Comparison of ENCODE assay signal across 8 cellular contexts in the genomic region with DNA sequence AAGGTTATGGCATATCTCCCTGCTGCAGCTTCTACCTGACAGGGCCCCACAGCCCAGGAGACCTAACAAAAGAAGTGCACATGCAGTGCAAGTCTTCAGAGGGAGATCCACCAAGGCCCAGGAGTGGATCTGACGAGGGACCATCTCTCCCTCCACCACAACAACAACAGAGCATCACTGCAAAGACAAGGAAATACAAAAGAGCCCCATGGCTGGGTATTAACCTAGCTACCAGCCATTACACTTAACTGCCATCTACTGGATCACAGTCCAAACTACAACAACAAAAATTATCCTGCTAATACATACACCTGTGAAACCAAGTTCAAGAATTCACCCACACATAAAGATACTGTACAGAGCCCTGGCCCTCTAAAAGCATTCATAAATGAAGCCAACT.
A peak's percentile ranks its signal among the peaks of the same experiment; 100 is the strongest.
DNase-seq lines count a peak whose midpoint lies in the region; ATAC-seq, FAIRE-seq and TF ChIP-seq lines count a peak whose summit lies in the region.

No MANE protein-coding gene starts in this region.

- H3K27ac Mint-ChIP-seq in activated CD4-positive, alpha-beta T cell treated with anti-CD3 and anti-CD28 coated beads, Interleukin-2, amount 10 ng/mL, durations not matched to agents 24 days and 14 days = no peak overlapping the region

- H3K9ac ChIP-seq in smooth muscle cell (ENCODE audit: low read depth) = no peak overlapping the region

- H3K4me3 Mint-ChIP-seq in activated CD4-positive, alpha-beta T cell treated with anti-CD3 and anti-CD28 coated beads, Interleukin-2, amount 10 ng/mL, durations not matched to agents 24 days and 14 days = no peak overlapping the region

- FAIRE-seq in bronchial epithelial cell (lab: Jason Lieb, UNC) = no peak

- H3K27ac ChIP-seq in left ventricle myocardium inferior (replicated peaks) = no peak overlapping the region
- no peak overlapping the region for H3K27ac ChIP-seq in heart right ventricle
- H3K27ac ChIP-seq in smooth muscle cell (ENCODE audit: low read depth) = no peak overlapping the region

- no peaks in the 10 kb centered on the region for H3K9me3 Mint-ChIP-seq in activated CD4-positive, alpha-beta T cell treated with anti-CD3 and anti-CD28 coated beads, Interleukin-2, amount 10 ng/mL, durations not matched to agents 24 days and 14 days

- H4K20me1 ChIP-seq in smooth muscle cell (ENCODE audit: low read depth) = no peaks in the 10 kb centered on the region

- no peaks in the 10 kb centered on the region for H3K36me3 ChIP-seq in left ventricle myocardium inferior
- no peaks in the 10 kb centered on the region for H3K36me3 ChIP-seq in heart right ventricle
- H3K36me3 ChIP-seq in bronchial epithelial cell (ENCODE audit: control insufficient read depth, insufficient read depth, low read length) = no peaks in the 10 kb centered on the region
- no peaks in the 10 kb centered on the region for H3K36me3 ChIP-seq in smooth muscle cell (ENCODE audit: low read depth)

- no peaks in the 10 kb centered on the region for H3F3A ChIP-seq in smooth muscle cell (ENCODE audit: low read depth)

- H3K4me3 ChIP-seq in left ventricle myocardium inferior (no peak overlapping the region), heart right ventricle (no peak overlapping the region), bronchial epithelial cell (ENCODE audit: low read depth, low read length) (no peak overlapping the region), smooth muscle cell (no peak overlapping the region)

- H3K36me3 Mint-ChIP-seq in activated CD4-positive, alpha-beta T cell treated with anti-CD3 and anti-CD28 coated beads, Interleukin-2, amount 10 ng/mL, durations not matched to agents 24 days and 14 days (ENCODE audit: low read depth) = no peaks in the 10 kb centered on the region

- no peaks in the 10 kb centered on the region for H3K27me3 Mint-ChIP-seq in activated CD4-positive, alpha-beta T cell treated with anti-CD3 and anti-CD28 coated beads, Interleukin-2, amount 10 ng/mL, durations not matched to agents 24 days and 14 days

- no peaks in the 10 kb centered on the region for H3K4me1 Mint-ChIP-seq in activated CD4-positive, alpha-beta T cell treated with anti-CD3 and anti-CD28 coated beads, Interleukin-2, amount 10 ng/mL, durations not matched to agents 24 days and 14 days

- intact Hi-C loops in left ventricle myocardium inferior (cut with micrococcal nuclease) (no loop called here), heart right ventricle (cut with DNase I) (no loop called here)
- intact Hi-C loops in activated CD4-positive, alpha-beta T cell treated with anti-CD3 and anti-CD28 coated beads, Interleukin-2, amount 10 ng/mL, durations not matched to agents 24 days and 14 days (cut with micrococcal nuclease) = no loop called here

- H2AFZ ChIP-seq in smooth muscle cell (ENCODE audit: low read depth) = no peak overlapping the region

- peak; percentile 23 for TF ChIP-seq CTCF in left ventricle myocardium inferior (IDR thresholded peaks at IDR 0.05; ENCODE audit: borderline replicate concordance)
- TF ChIP-seq CTCF in heart right ventricle (IDR thresholded peaks at IDR 0.05) = peak in 4 of 9 donors; percentile 14 to 41 (median 21)
- TF ChIP-seq CTCF in bronchial epithelial cell (IDR thresholded peaks at IDR 0.05; ENCODE audit: insufficient read depth, low read length, severe bottlenecking) = peak; percentile 74
- TF ChIP-seq CTCF in smooth muscle cell (IDR thresholded peaks at IDR 0.05; ENCODE audit: borderline replicate concordance, insufficient read depth, poor library complexity, severe bottlenecking) = peak; percentile 25

- H3K9me3 ChIP-seq in left ventricle myocardium inferior (replicated peaks) (no peaks in the 10 kb centered on the region), heart right ventricle (peaks cover 0 to 7% (median 0%) of the 10 kb centered on the region in 11 donors), smooth muscle cell (replicated peaks; ENCODE audit: low read depth) (no peaks in the 10 kb centered on the region)

- no peaks in the 10 kb centered on the region for H3K27me3 ChIP-seq in left ventricle myocardium inferior (ENCODE audit: low read depth)
- no peaks in the 10 kb centered on the region for H3K27me3 ChIP-seq in heart right ventricle
- no peaks in the 10 kb centered on the region for H3K27me3 ChIP-seq in bronchial epithelial cell (ENCODE audit: control insufficient read depth, insufficient read depth, low read length)
- H3K27me3 ChIP-seq in smooth muscle cell (ENCODE audit: low read depth) = no peaks in the 10 kb centered on the region

- no peak for DNase-seq in left ventricle myocardium inferior
- no peak for DNase-seq in heart right ventricle
- peak; percentile 28 for DNase-seq in HPDE6-E6E7 (ENCODE audit: extremely low spot score)
- DNase-seq in bronchial epithelial cell (ENCODE audit: low read depth) = peak; percentile 51
- DNase-seq in smooth muscle cell (lab: John Stamatoyannopoulos, UW; ENCODE audit: unreplicated experiment) = no peak
- no peak for DNase-seq in GM19240 (ENCODE audit: insufficient read length, low spot score)
- no peak for DNase-seq in activated CD4-positive, alpha-beta T cell treated with anti-CD3 and anti-CD28 coated beads, Interleukin-2, amount 10 ng/mL, durations not matched to agents 24 days and 14 days
- no peak for DNase-seq in stimulated activated CD4-positive, alpha-beta T cell treated with anti-CD3 and anti-CD28 coated beads, Interleukin-15, amount 100 ng/mL, for 24 hours

- H3K4me1 ChIP-seq in left ventricle myocardium inferior (no peaks in the 10 kb centered on the region), heart right ventricle (no peaks in the 10 kb centered on the region), smooth muscle cell (ENCODE audit: low read depth) (no peaks in the 10 kb centered on the region)

- H3K79me2 ChIP-seq in smooth muscle cell (ENCODE audit: low read depth) = no peaks in the 10 kb centered on the region

- WGBS in heart right ventricle, 2 donors = 87 to 95% methylated on average over 1 of the region's 1 CpG
- WGBS in smooth muscle cell (ENCODE audit: low lambda C conversion rate) = 47% methylated on average over 1 of the region's 1 CpG

- ATAC-seq in heart right ventricle = no peak

- H3K4me2 ChIP-seq in smooth muscle cell = no peak overlapping the region

Comparison
In these comparisons a context has a peak if more than half of its experiments do, and no peak if none do; other contexts are left out.
1. DNase-seq: peak in HPDE6-E6E7 (single experiment) and bronchial epithelial cell (single experiment); none in left ventricle myocardium inferior (single experiment), heart right ventricle (0 of 2), smooth muscle cell (single experiment), GM19240 (single experiment), activated CD4-positive, alpha-beta T cell treated with anti-CD3 and anti-CD28 coated beads, Interleukin-2, amount 10 ng/mL, durations not matched to agents 24 days and 14 days (single experiment) and stimulated activated CD4-positive, alpha-beta T cell treated with anti-CD3 and anti-CD28 coated beads, Interleukin-15, amount 100 ng/mL, for 24 hours (single experiment).